Comparison of ENCODE assay signal across 17 cellular contexts in the genomic region with DNA sequence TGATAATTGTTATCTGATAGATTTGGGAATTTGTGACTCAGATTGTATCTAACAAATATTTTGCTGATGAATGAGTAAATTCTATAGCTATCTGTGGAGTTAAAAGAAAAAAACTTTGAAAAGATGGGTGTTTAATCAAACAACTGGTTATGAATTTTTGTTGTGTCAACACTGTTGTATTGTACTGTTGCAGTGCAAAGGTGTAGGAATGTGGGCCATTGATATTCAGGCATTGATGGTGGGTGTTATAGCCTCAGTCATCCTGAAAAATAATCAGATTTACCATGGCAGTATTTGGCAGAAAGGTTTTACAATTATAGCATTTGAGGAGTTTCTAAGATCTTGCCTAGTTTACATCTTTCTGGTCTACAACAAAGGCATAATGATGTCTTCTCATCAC. TPM values are rescaled to one million over a fixed set of nuclear protein-coding genes. Genes with fewer than 3 reads are reported as not detected.
DNase-seq lines count a peak whose midpoint lies in the region; ATAC-seq and TF ChIP-seq lines count a peak whose summit lies in the region.
"Had no signal": no experiment of that assay in that cellular context is flagged by ENCODE, and none has a peak within 500 bp of the region (broad histone marks: within the 10 kb centered on the region; RNA-seq: fewer than 3 reads in every experiment).

No MANE protein-coding gene starts in this region.

- H3K4ac ChIP-seq in IMR-90 (ENCODE audit: low read depth, low read length) (peak overlapping the region; percentile 93), mesenchymal stem cell (ENCODE audit: low read depth in 1 of 2, low read length in 2 of 2) (peak overlapping the region in 1 of 2 experiments; percentile 99)

- peak overlapping the region; percentile 85 for H2BK20ac ChIP-seq in IMR-90 (ENCODE audit: low read depth, low read length)

- H4K5ac ChIP-seq in IMR-90 (ENCODE audit: low read depth, low read length), result peak overlapping the region; percentile 100

- no peaks in the 10 kb centered on the region for H3K9me3 Mint-ChIP-seq in activated naive CD4-positive, alpha-beta T cell treated with anti-CD3 and anti-CD28 coated beads, Interleukin-2, amount 10 ng/mL, durations not matched to agents 7 days and 5 days
- H3K9me3 Mint-ChIP-seq: CD8-positive, alpha-beta memory T cell; IgD-negative memory B cell had no signal

- H3K79me1 ChIP-seq in IMR-90 (ENCODE audit: low read depth in 1 of 2, low read length in 2 of 2), result peaks cover 16 to 42% of the 10 kb centered on the region in 2 experiments; a peak in 3 of 4 replicates
- H3K79me1 ChIP-seq in mesenchymal stem cell (replicated peaks; ENCODE audit: low read length, poor library complexity, severe bottlenecking), result peaks cover 9% of the 10 kb centered on the region

- TF ChIP-seq CTCF in IMR-90 (conservative IDR thresholded peaks at IDR 0.05; ENCODE audit: low read depth, low read length), result no peak
- TF ChIP-seq CTCF in upper lobe of right lung (IDR thresholded peaks at IDR 0.05), result no peak
- no peak for TF ChIP-seq CTCF in mammary epithelial cell (conservative IDR thresholded peaks at IDR 0.05 in 1 of 2, IDR thresholded peaks at IDR 0.05 in 1 of 2; ENCODE audit: extremely low read depth in 1 of 2, insufficient read depth in 1 of 2, low read depth in 1 of 2, low read length in 2 of 2)

- dilution Hi-C loops in IMR-90 (cut with HindIII; ENCODE audit: low sequenced_read_pairs, unreplicated experiment), result no loop called here
- dilution Hi-C loops in mammary epithelial cell (cut with HindIII; ENCODE audit: low sequenced_read_pairs), result no loop called here

- in situ Hi-C loops in IMR-90 (cut with MboI; ENCODE audit: low sequenced_read_pairs) (no loop called here), mammary epithelial cell (cut with MboI; ENCODE audit: low sequenced_read_pairs in 2 of 2) (no loop called here)

- H4K91ac ChIP-seq in IMR-90 (ENCODE audit: insufficient read depth, low read depth, low read length) (peak overlapping the region; percentile 83), mesenchymal stem cell (ENCODE audit: low read length) (peak overlapping the region; percentile 49)

- TF ChIP-seq RAD21 in IMR-90 (IDR thresholded peaks at IDR 0.05; ENCODE audit: low read length), result no peak

- H2AK5ac ChIP-seq in IMR-90 (ENCODE audit: low read depth, low read length) (peak overlapping the region; percentile 93), mesenchymal stem cell (ENCODE audit: low read length, severe bottlenecking) (peak overlapping the region; percentile 98)

- no peaks in the 10 kb centered on the region for H3K4me1 Mint-ChIP-seq in activated naive CD4-positive, alpha-beta T cell treated with anti-CD3 and anti-CD28 coated beads, Interleukin-2, amount 10 ng/mL, durations not matched to agents 7 days and 5 days

- H2AK9ac ChIP-seq in IMR-90 (replicated peaks; ENCODE audit: low read depth, low read length, poor library complexity), result no peak overlapping the region

- peak overlapping the region; percentile 95 for H2BK5ac ChIP-seq in IMR-90 (ENCODE audit: low read depth, low read length, poor library complexity, severe bottlenecking)
- no peak overlapping the region for H2BK5ac ChIP-seq in mesenchymal stem cell (ENCODE audit: low read depth, low read length, poor library complexity, severe bottlenecking)

- peaks cover 28 to 100% (median 61%) of the 10 kb centered on the region in 10 experiments for H3K4me1 ChIP-seq in BLaER1 treated with 17β-estradiol and CSF1 and Interleukin-3, amounts not matched to agents 10 nM and 100 nM
- H3K4me1 ChIP-seq in IMR-90 (ENCODE audit: control insufficient read depth, insufficient read depth, low read length), result peaks cover 19% of the 10 kb centered on the region
- peaks cover 11% of the 10 kb centered on the region for H3K4me1 ChIP-seq in mesenchymal stem cell (ENCODE audit: control insufficient read depth, insufficient read depth, low read depth, low read length)
- peaks cover 25% of the 10 kb centered on the region for H3K4me1 ChIP-seq in upper lobe of right lung
- peaks cover 3% of the 10 kb centered on the region for H3K4me1 ChIP-seq in mammary epithelial cell (ENCODE audit: insufficient read depth, low read length)

- peaks cover 0 to 42% (median 19%) of the 10 kb centered on the region in 11 experiments; a peak in 16 of 22 replicates for H3K9me3 ChIP-seq in BLaER1 treated with 17β-estradiol and CSF1 and Interleukin-3, amounts not matched to agents 10 nM and 100 nM (replicated peaks in 1 of 11)
- H3K9me3 ChIP-seq in IMR-90 (ENCODE audit: control insufficient read depth, insufficient read depth, low read length) (no peaks in the 10 kb centered on the region), mesenchymal stem cell (ENCODE audit: control insufficient read depth, low read length) (no peaks in the 10 kb centered on the region), upper lobe of right lung (no peaks in the 10 kb centered on the region), mammary epithelial cell (replicated peaks; ENCODE audit: insufficient read depth, low read length) (no peaks in the 10 kb centered on the region)

- peaks cover 0 to 57% (median 0%) of the 10 kb centered on the region in 11 experiments; a peak in 5 of 22 replicates for H4K20me1 ChIP-seq in BLaER1 treated with 17β-estradiol and CSF1 and Interleukin-3, amounts not matched to agents 10 nM and 100 nM
- H4K20me1 ChIP-seq in IMR-90 (ENCODE audit: insufficient read depth, low read length) (no peaks in the 10 kb centered on the region; the same call in 1 of the 2 replicates), mammary epithelial cell (ENCODE audit: insufficient read depth, low read length) (no peaks in the 10 kb centered on the region)

- peak overlapping the region; percentile 14 to 98 (median 76); a peak in 20 of 22 replicates for H3K4me2 ChIP-seq in BLaER1 treated with 17β-estradiol and CSF1 and Interleukin-3, amounts not matched to agents 10 nM and 100 nM
- H3K4me2 ChIP-seq in IMR-90 (ENCODE audit: low read depth, low read length), result no peak overlapping the region
- H3K4me2 ChIP-seq in mesenchymal stem cell (ENCODE audit: low read length, poor library complexity, severe bottlenecking), result no peak overlapping the region
- H3K4me2 ChIP-seq in mammary epithelial cell (ENCODE audit: insufficient read depth, low read depth, low read length), result no peak overlapping the region

- H3K14ac ChIP-seq in IMR-90 (replicated peaks; ENCODE audit: low read depth, low read length) (peak overlapping the region; percentile 79), mesenchymal stem cell (ENCODE audit: low read length in 2 of 2) (no peak overlapping the region)

- peak overlapping the region; percentile 63; the same call in 1 of the 2 replicates for H3K56ac ChIP-seq in IMR-90 (ENCODE audit: extremely low read depth, insufficient read depth, low read length)

- H3K27me3 ChIP-seq in BLaER1 treated with 17β-estradiol and CSF1 and Interleukin-3, amounts not matched to agents 10 nM and 100 nM, result no peaks in the 10 kb centered on the region
- no peaks in the 10 kb centered on the region for H3K27me3 ChIP-seq in IMR-90 (ENCODE audit: control insufficient read depth, insufficient read depth, low read length)
- no peaks in the 10 kb centered on the region for H3K27me3 ChIP-seq in mesenchymal stem cell (ENCODE audit: control insufficient read depth in 1 of 2, insufficient read depth in 1 of 2, low read length in 2 of 2)
- H3K27me3 ChIP-seq in upper lobe of right lung, result no peaks in the 10 kb centered on the region
- no peaks in the 10 kb centered on the region for H3K27me3 ChIP-seq in mammary epithelial cell (ENCODE audit: insufficient read depth, low read length)

- H3K4me3 ChIP-seq in BLaER1 treated with 17β-estradiol and CSF1 and Interleukin-3, amounts not matched to agents 10 nM and 100 nM, result peak overlapping the region in 5 of 10 experiments; percentile 9 to 47 (median 18); a peak in 6 of 20 replicates
- no peak overlapping the region for H3K4me3 ChIP-seq in IMR-90 (ENCODE audit: insufficient read depth, low read depth, low read length)
- H3K4me3 ChIP-seq in mesenchymal stem cell (ENCODE audit: insufficient read depth in 1 of 2, low read depth in 1 of 2, low read length in 2 of 2), result no peak overlapping the region
- H3K4me3 ChIP-seq in upper lobe of right lung, result no peak overlapping the region
- no peak overlapping the region for H3K4me3 ChIP-seq in mammary epithelial cell (replicated peaks in 1 of 3; ENCODE audit: insufficient read depth in 1 of 3, low read depth in 2 of 3, low read length in 3 of 3)

- H3K36me3 ChIP-seq in BLaER1 treated with 17β-estradiol and CSF1 and Interleukin-3, amounts not matched to agents 10 nM and 100 nM, result peaks cover 2 to 88% (median 61%) of the 10 kb centered on the region in 11 experiments; a peak in 18 of 22 replicates
- H3K36me3 ChIP-seq in IMR-90 (ENCODE audit: control insufficient read depth, insufficient read depth, low read length) (no peaks in the 10 kb centered on the region), mesenchymal stem cell (ENCODE audit: control insufficient read depth in 1 of 2, insufficient read depth in 2 of 2, low read depth in 1 of 2, low read length in 2 of 2) (peaks cover under 1 to 8% of the 10 kb centered on the region in 2 experiments), upper lobe of right lung (no peaks in the 10 kb centered on the region), mammary epithelial cell (ENCODE audit: insufficient read depth, low read length) (peaks cover under 1% of the 10 kb centered on the region)

- peak overlapping the region in 7 of 11 experiments; percentile 23 to 77 (median 74); a peak in 9 of 22 replicates for H3K9ac ChIP-seq in BLaER1 treated with 17β-estradiol and CSF1 and Interleukin-3, amounts not matched to agents 10 nM and 100 nM
- H3K9ac ChIP-seq in IMR-90 (ENCODE audit: low read depth, low read length) (no peak overlapping the region), mesenchymal stem cell (ENCODE audit: low read length) (no peak overlapping the region), mammary epithelial cell (ENCODE audit: insufficient read depth, low read length) (no peak overlapping the region)

- no peak for ATAC-seq in IMR-90 (ENCODE audit: low read depth)
- no peak for ATAC-seq in upper lobe of right lung

- BruUV-seq in IMR-90 (replicated peaks; lab: Mats Ljungman, UMichigan) (no TSS peak), mammary epithelial cell (replicated peaks; lab: Mats Ljungman, UMichigan) (no TSS peak)

- H3K18ac ChIP-seq in IMR-90 (ENCODE audit: low read depth, low read length) (peak overlapping the region; percentile 99), mesenchymal stem cell (ENCODE audit: low read depth in 1 of 2, low read length in 2 of 2) (peak overlapping the region in 1 of 2 experiments; percentile 94)

- H3K36me3 Mint-ChIP-seq in activated naive CD4-positive, alpha-beta T cell treated with anti-CD3 and anti-CD28 coated beads, Interleukin-2, amount 10 ng/mL, durations not matched to agents 7 days and 5 days, result no peaks in the 10 kb centered on the region

- H2BK15ac ChIP-seq in IMR-90 (ENCODE audit: low read depth, low read length) (peak overlapping the region; percentile 85; the same call in 2 of the 3 replicates), mesenchymal stem cell (ENCODE audit: low read depth, poor library complexity, severe bottlenecking) (no peak overlapping the region)

- peak overlapping the region; percentile 52 to 76 for H4K8ac ChIP-seq in IMR-90 (ENCODE audit: low read depth in 2 of 2, low read length in 2 of 2)
- no peak overlapping the region for H4K8ac ChIP-seq in mesenchymal stem cell (ENCODE audit: low read length)

- POLR2A ChIA-PET in IMR-90 (lab: Charles Lee; ENCODE audit: unreplicated experiment), result no interaction called here

- H3K23ac ChIP-seq in IMR-90 (ENCODE audit: low read depth, low read length), result peak overlapping the region; percentile 70
- H3K23ac ChIP-seq in mesenchymal stem cell (ENCODE audit: low read length in 2 of 2), result no peak overlapping the region

- H3K27ac Mint-ChIP-seq in activated naive CD4-positive, alpha-beta T cell treated with anti-CD3 and anti-CD28 coated beads, Interleukin-2, amount 10 ng/mL, durations not matched to agents 7 days and 5 days, result no peak overlapping the region
- H3K27ac Mint-ChIP-seq: IgD-negative memory B cell had no signal

- DNase-seq in IMR-90 (no peak), mesenchymal stem cell (no peak), upper lobe of right lung (no peak), NCI-H526 treated with DMSO at 0.1 percent for 48 hours (lab: John Stamatoyannopoulos, UW) (no peak), mammary epithelial cell (no peak)
- DNase-seq in activated naive CD4-positive, alpha-beta T cell treated with anti-CD3 and anti-CD28 coated beads, Interleukin-2, amount 10 ng/mL, durations not matched to agents 7 days and 5 days, result no peak
- DNase-seq: ACHN; AML-193; CD8-positive, alpha-beta memory T cell; DND-41; GOT3; NCI-H1105; NCI-H1694; NCI-H524 treated with DMSO at 0.1 percent for 48 hours; SIG-M5 had no signal

- H2AFZ ChIP-seq in IMR-90 (replicated peaks; ENCODE audit: low read length, poor library complexity) (no peak overlapping the region), mesenchymal stem cell (ENCODE audit: low read depth, low read length) (no peak overlapping the region), mammary epithelial cell (ENCODE audit: low read depth, low read length) (no peak overlapping the region)

- H3K27me3 Mint-ChIP-seq in activated naive CD4-positive, alpha-beta T cell treated with anti-CD3 and anti-CD28 coated beads, Interleukin-2, amount 10 ng/mL, durations not matched to agents 7 days and 5 days, result no peaks in the 10 kb centered on the region
- H3K27me3 Mint-ChIP-seq: CD8-positive, alpha-beta memory T cell; IgD-negative memory B cell had no signal

- no peak for TF ChIP-seq POLR2A in IMR-90 (IDR thresholded peaks at IDR 0.05; ENCODE audit: low read depth, low read length)

- intact Hi-C loops in IMR-90 (cut with micrococcal nuclease) (no loop called here), upper lobe of right lung (cut with DNase I) (no loop called here), mammary epithelial cell (cut with micrococcal nuclease) (no loop called here)

- H3K79me2 ChIP-seq in mammary epithelial cell (ENCODE audit: insufficient read depth, low read length), result peaks cover 13% of the 10 kb centered on the region

- H2BK120ac ChIP-seq in IMR-90 (ENCODE audit: low read depth, low read length) (peak overlapping the region; percentile 94), mesenchymal stem cell (ENCODE audit: low read depth, low read length) (no peak overlapping the region)

- H3K27ac ChIP-seq in BLaER1 treated with 17β-estradiol and CSF1 and Interleukin-3, amounts not matched to agents 10 nM and 100 nM, result peak overlapping the region; percentile 76 to 93 (median 86); a peak in 21 of 22 replicates
- H3K27ac ChIP-seq in IMR-90 (ENCODE audit: insufficient read depth, low read length) (peak overlapping the region; percentile 98), mesenchymal stem cell (ENCODE audit: low read length, poor library complexity, severe bottlenecking) (peak overlapping the region; percentile 65), upper lobe of right lung (peak overlapping the region; percentile 68), mammary epithelial cell (ENCODE audit: insufficient read depth, low read depth, low read length) (no peak overlapping the region)

- peaks cover 6% of the 10 kb centered on the region; the same call in 1 of the 2 replicates for H3K9me1 ChIP-seq in IMR-90 (ENCODE audit: insufficient read depth, low read length)

- CTCF ChIA-PET in IMR-90 (lab: Yijun Ruan, JAX), result no interaction called here
- CTCF ChIA-PET in activated naive CD4-positive, alpha-beta T cell treated with anti-CD3 and anti-CD28 coated beads, Interleukin-2, amount 10 ng/mL, durations not matched to agents 7 days and 5 days (lab: Charles Lee), result no interaction called here
- CTCF ChIA-PET in mammary epithelial cell (lab: Charles Lee; ENCODE audit: low non-redundant PET), result no interaction called here

- H3K4me3 Mint-ChIP-seq in activated naive CD4-positive, alpha-beta T cell treated with anti-CD3 and anti-CD28 coated beads, Interleukin-2, amount 10 ng/mL, durations not matched to agents 7 days and 5 days, result no peak overlapping the region
- H3K4me3 Mint-ChIP-seq: CD8-positive, alpha-beta memory T cell had no signal

- peak overlapping the region; percentile 75 to 92 for H2BK12ac ChIP-seq in mesenchymal stem cell (ENCODE audit: low read length in 2 of 2)

RNA-seq across cellular contexts. Expression of gene DRAM1, which starts 15.4 kb away (rescaled TPM):
- total RNA-seq in IMR-90 (2012; rRNA removed), result 27.2 and 27.5 TPM in 2 replicates
- 15.8 and 20.0 TPM in 2 replicates for polyA plus RNA-seq in IMR-90 (2012; rRNA removed)
- 8.7 and 16.2 TPM in 2 replicates for polyA plus RNA-seq in IMR-90 (2012; cell fraction: cytosol; rRNA removed)
- 3.8 and 25.0 TPM in 2 replicates for polyA plus RNA-seq in IMR-90 (2012; cell fraction: nucleus; rRNA removed; ENCODE audit: low replicate concordance)
- 85.6 TPM for polyA plus RNA-seq in mesenchymal stem cell (2013, experiment 1 of 2)
- 87.7 TPM for polyA plus RNA-seq in mesenchymal stem cell (2013, experiment 2 of 2)
- 162 TPM for total RNA-seq in upper lobe of right lung
- 10 to 100 TPM; 24.1 to 35.2 TPM for total RNA-seq in mammary epithelial cell
- 11.2 TPM for polyA plus RNA-seq in mammary epithelial cell
- 10.1 TPM for polyA minus RNA-seq in mammary epithelial cell

Comparison
In these comparisons a context has a peak if more than half of its experiments do, and no peak if none do; other contexts are left out.
1. H3K4me2 ChIP-seq: peak in BLaER1 treated with 17β-estradiol and CSF1 and Interleukin-3, amounts not matched to agents 10 nM and 100 nM (11 of 11); none in IMR-90 (single experiment), mesenchymal stem cell (single experiment) and mammary epithelial cell (single experiment).
2. H3K9ac ChIP-seq: peak in BLaER1 treated with 17β-estradiol and CSF1 and Interleukin-3, amounts not matched to agents 10 nM and 100 nM (7 of 11); none in IMR-90 (single experiment), mesenchymal stem cell (single experiment) and mammary epithelial cell (single experiment).